18 cellular contexts compared by ENCODE assay signal in genomic region chr15:65642588-65642987, GRCh38. TPM values are rescaled to one million over a fixed set of nuclear protein-coding genes. Genes with fewer than 3 reads are reported as not detected.
DNase-seq lines count a peak whose midpoint lies in the region; ATAC-seq, FAIRE-seq and TF ChIP-seq lines count a peak whose summit lies in the region.
"Had no signal": no experiment of that assay in that cellular context is flagged by ENCODE, and none has a peak within 500 bp of the region (broad histone marks: within the 10 kb centered on the region; RNA-seq: fewer than 3 reads in every experiment).

No MANE protein-coding gene starts in this region.

- H3K4me1 Mint-ChIP-seq in astrocyte (ENCODE audit: low read depth, unreplicated experiment) (peaks cover 18% of the 10 kb centered on the region), glutamatergic neuron (ENCODE audit: low read depth, unreplicated experiment) (peaks cover 36% of the 10 kb centered on the region)
- peaks cover 8% of the 10 kb centered on the region for H3K4me1 Mint-ChIP-seq in stimulated activated effector memory CD8-positive, alpha-beta T cell treated with anti-CD3 and anti-CD28 coated beads, Interleukin-12 subunit alpha, Interleukin-12 subunit beta, amount 100 ng/mL, for 72 hours

- FAIRE-seq in astrocyte (lab: Jason Lieb, UNC) = no peak
- FAIRE-seq: GM12892, H1 had no signal

- no peaks in the 10 kb centered on the region for H3K79me2 ChIP-seq in astrocyte (ENCODE audit: insufficient read depth, low read length)

- H3K27ac Mint-ChIP-seq in astrocyte (ENCODE audit: unreplicated experiment) (peak overlapping the region; percentile 34), glutamatergic neuron (ENCODE audit: unreplicated experiment) (peak overlapping the region; percentile 82)
- H3K27ac Mint-ChIP-seq in stimulated activated effector memory CD8-positive, alpha-beta T cell treated with anti-CD3 and anti-CD28 coated beads, Interleukin-12 subunit alpha, Interleukin-12 subunit beta, amount 100 ng/mL, for 72 hours = peak overlapping the region; percentile 26

- no peak overlapping the region for H3K9ac ChIP-seq in astrocyte (ENCODE audit: low read length)
- H3K9ac ChIP-seq: SK-N-SH had no signal

- no peak for TF ChIP-seq CTCF in astrocyte (IDR thresholded peaks at IDR 0.05; ENCODE audit: insufficient read depth, low read depth, low read length)
- TF ChIP-seq CTCF in glutamatergic neuron (IDR thresholded peaks at IDR 0.05; ENCODE audit: partially characterized antibody, unreplicated experiment) = no peak

- no peak overlapping the region for H3K4me3 Mint-ChIP-seq in astrocyte (ENCODE audit: unreplicated experiment)
- H3K4me3 Mint-ChIP-seq in glutamatergic neuron (ENCODE audit: unreplicated experiment) = peak overlapping the region; percentile 42
- no peak overlapping the region for H3K4me3 Mint-ChIP-seq in stimulated activated effector memory CD8-positive, alpha-beta T cell treated with anti-CD3 and anti-CD28 coated beads, Interleukin-12 subunit alpha, Interleukin-12 subunit beta, amount 100 ng/mL, for 72 hours

- peak overlapping the region; percentile 11 for H3K4me2 ChIP-seq in astrocyte (ENCODE audit: low read length)
- H3K4me2 ChIP-seq: SK-N-SH had no signal

- peak; percentile 52 for DNase-seq in HT1080 (ENCODE audit: low read depth)
- DNase-seq in astrocyte (ENCODE audit: low read depth) = no peak
- no peak for DNase-seq in glutamatergic neuron
- no peak for DNase-seq in stimulated activated effector memory CD8-positive, alpha-beta T cell treated with anti-CD3 and anti-CD28 coated beads, Interleukin-12 subunit alpha, Interleukin-12 subunit beta, amount 100 ng/mL, for 72 hours (ENCODE audit: low spot score in 2 of 2)
- no peak for DNase-seq in activated CD8-positive, alpha-beta memory T cell treated with anti-CD3 and anti-CD28 coated beads, Interleukin-2, amount 50 U/mL, for 4 hours
- no peak for DNase-seq in NCI-H2227 treated with DMSO at 0.1 percent for 48 hours (lab: John Stamatoyannopoulos, UW)
- DNase-seq: DND-41, GDM1, Karpas-422, MM.1S, NCI-H1092 treated with DMSO at 0.1 percent for 48 hours, NCI-H2107, SHP77, SK-N-SH had no signal

- no peak overlapping the region for H3K4me3 ChIP-seq in astrocyte (ENCODE audit: insufficient read depth, low read depth, low read length)

- H3K36me3 ChIP-seq in astrocyte (ENCODE audit: insufficient read depth, low read length) = no peaks in the 10 kb centered on the region

- no peaks in the 10 kb centered on the region for H4K20me1 ChIP-seq in astrocyte (ENCODE audit: insufficient read depth, low read length)

- no peak for ATAC-seq in stimulated activated effector memory CD8-positive, alpha-beta T cell treated with anti-CD3 and anti-CD28 coated beads, Interleukin-12 subunit alpha, Interleukin-12 subunit beta, amount 100 ng/mL, for 72 hours
- no peak for ATAC-seq in HG02884 (IDR thresholded peaks at IDR 0.05; ENCODE audit: unreplicated experiment)

- no peak overlapping the region for H3K27ac ChIP-seq in astrocyte (ENCODE audit: low read depth, low read length)
- H3K27ac ChIP-seq: C4-2B had no signal

- peaks cover 8% of the 10 kb centered on the region for H3K4me1 ChIP-seq in astrocyte (ENCODE audit: insufficient read depth, low read length)

- no peaks in the 10 kb centered on the region for H3K9me3 ChIP-seq in astrocyte (ENCODE audit: insufficient read depth, low read depth, low read length)
- H3K9me3 ChIP-seq: SK-N-SH had no signal

- H3K9me3 Mint-ChIP-seq in astrocyte (ENCODE audit: unreplicated experiment) (no peaks in the 10 kb centered on the region), glutamatergic neuron (ENCODE audit: unreplicated experiment) (peaks cover 7% of the 10 kb centered on the region)
- H3K9me3 Mint-ChIP-seq in stimulated activated effector memory CD8-positive, alpha-beta T cell treated with anti-CD3 and anti-CD28 coated beads, Interleukin-12 subunit alpha, Interleukin-12 subunit beta, amount 100 ng/mL, for 72 hours = no peaks in the 10 kb centered on the region

- H2AFZ ChIP-seq in astrocyte (ENCODE audit: low read depth, low read length) = no peak overlapping the region

- H3K36me3 Mint-ChIP-seq in astrocyte (ENCODE audit: low read depth, unreplicated experiment) = peaks cover 4% of the 10 kb centered on the region
- no peaks in the 10 kb centered on the region for H3K36me3 Mint-ChIP-seq in glutamatergic neuron (ENCODE audit: unreplicated experiment)
- peaks cover 4% of the 10 kb centered on the region for H3K36me3 Mint-ChIP-seq in stimulated activated effector memory CD8-positive, alpha-beta T cell treated with anti-CD3 and anti-CD28 coated beads, Interleukin-12 subunit alpha, Interleukin-12 subunit beta, amount 100 ng/mL, for 72 hours

- H3K27me3 ChIP-seq in astrocyte (ENCODE audit: insufficient read depth, low read length) = no peaks in the 10 kb centered on the region

- H3K27me3 Mint-ChIP-seq in astrocyte (ENCODE audit: low read depth, unreplicated experiment) (peaks cover 3% of the 10 kb centered on the region), glutamatergic neuron (ENCODE audit: unreplicated experiment) (peaks cover 3% of the 10 kb centered on the region)

RNA-seq across cellular contexts. Expression of gene SLC24A1, which starts 20.9 kb away (rescaled TPM):
- 10.1 and 11.5 TPM in 2 replicates for total RNA-seq in HT1080 (2014; rRNA removed; shearing (Covaris generic))
- polyA plus RNA-seq in HT1080 (2015; cell fraction: cytosol; rRNA removed) = 9.8 and 15.4 TPM in 2 replicates
- polyA plus RNA-seq in HT1080 (2015; cell fraction: nucleus; rRNA removed) = 11.2 and 11.6 TPM in 2 replicates
- 10.3 and 12.4 TPM in 2 replicates for total RNA-seq in astrocyte
- 4.7 TPM for total RNA-seq in glutamatergic neuron (ENCODE audit: unreplicated experiment)

RNA-seq across cellular contexts. Expression of gene INTS14, which starts 31.7 kb away (rescaled TPM):
- 34.1 and 46.5 TPM in 2 replicates for total RNA-seq in HT1080 (2014; rRNA removed; shearing (Covaris generic))
- polyA plus RNA-seq in HT1080 (2015; cell fraction: cytosol; rRNA removed) = 59.0 and 66.8 TPM in 2 replicates
- 72.5 and 85.8 TPM in 2 replicates for polyA plus RNA-seq in HT1080 (2015; cell fraction: nucleus; rRNA removed)
- total RNA-seq in astrocyte (24.2 and 24.4 TPM in 2 replicates), glutamatergic neuron (ENCODE audit: unreplicated experiment) (49.5 TPM)

Comparison
In these comparisons a context has a peak if more than half of its experiments do, and no peak if none do; other contexts are left out.
1. H3K27ac Mint-ChIP-seq: peak in every context shown above with its lines; median percentile 82 in glutamatergic neuron; 34 in astrocyte; 26 in stimulated activated effector memory CD8-positive, alpha-beta T cell treated with anti-CD3 and anti-CD28 coated beads, Interleukin-12 subunit alpha, Interleukin-12 subunit beta, amount 100 ng/mL, for 72 hours.